Comparison of ENCODE assay signal across 18 cellular contexts in genomic region chr12:110077769-110078168, GRCh38.
"Had no signal": no experiment of that assay in that cellular context is flagged by ENCODE, and none has a peak within 500 bp of the region (broad histone marks: within the 10 kb centered on the region; RNA-seq: fewer than 3 reads in every experiment).

No MANE protein-coding gene starts in this region.

- ATAC-seq: gastroesophageal sphincter; stimulated activated naive CD8-positive, alpha-beta T cell treated with anti-CD3 and anti-CD28 coated beads, Interleukin-15, amount 100 ng/mL, for 72 hours had no signal

- H3K27ac Mint-ChIP-seq: endodermal cell, mesothelial cell of epicardium, progenitor cell of endocrine pancreas had no signal

- H3K27ac ChIP-seq: gastroesophageal sphincter, heart right ventricle, right atrium auricular region, skin epidermis, upper lobe of left lung had no signal

- DNase-seq: activated CD4-positive, CD25-positive, alpha-beta regulatory T cell treated with anti-CD3 and anti-CD28 coated beads, Interleukin-2, amount 50 U/mL, for 72 hours; activated gamma-delta T cell; activated T-cell treated with anti-CD3 and anti-CD28 coated beads for 4 hours; endodermal cell; heart right ventricle; islet precursor cell; stimulated activated CD4-positive, alpha-beta T cell treated with anti-CD3 and anti-CD28 coated beads, Interleukin-4, amount 100 ng/mL, for 4 hours; stimulated activated CD8-positive, alpha-beta memory T cell treated with anti-CD3 and anti-CD28 coated beads, Interleukin-4, amount 100 ng/mL, for 48 hours; stimulated activated naive CD8-positive, alpha-beta T cell treated with anti-CD3 and anti-CD28 coated beads, Interleukin-15, amount 100 ng/mL, for 72 hours; T1000; testis; upper lobe of left lung had no signal

- H3K36me3 Mint-ChIP-seq: mesothelial cell of epicardium had no signal

- H3K4me3 Mint-ChIP-seq: endodermal cell; mesothelial cell of epicardium; stimulated activated naive CD8-positive, alpha-beta T cell treated with anti-CD3 and anti-CD28 coated beads, Interleukin-15, amount 100 ng/mL, for 72 hours had no signal

- H3K9me3 Mint-ChIP-seq: endodermal cell, mesothelial cell of epicardium had no signal

- H3K4me3 ChIP-seq: gastroesophageal sphincter, heart right ventricle, lung, right atrium auricular region, skin epidermis, testis, upper lobe of left lung had no signal

- H3K4me1 Mint-ChIP-seq: endodermal cell had no signal

- H3K27me3 Mint-ChIP-seq: stimulated activated naive CD8-positive, alpha-beta T cell treated with anti-CD3 and anti-CD28 coated beads, Interleukin-15, amount 100 ng/mL, for 72 hours had no signal
